10 cellular contexts compared by ENCODE assay signal in genomic region chr10:75612904-75613684, GRCh38.
DNase-seq lines count a peak whose midpoint lies in the region; ATAC-seq and TF ChIP-seq lines count a peak whose summit lies in the region.
"Had no signal": no experiment of that assay in that cellular context is flagged by ENCODE, and none has a peak within 500 bp of the region (broad histone marks: within the 10 kb centered on the region; RNA-seq: fewer than 3 reads in every experiment).

No MANE protein-coding gene starts in this region.

- H3K4me1 ChIP-seq in GM23338 (ENCODE audit: insufficient read depth) (peaks cover 33% of the 10 kb centered on the region), heart right ventricle (peaks cover 3 to 59% (median 14%) of the 10 kb centered on the region in 9 donors)

- H3K27me3 Mint-ChIP-seq in GM23338 (ENCODE audit: insufficient read depth, low read depth, poor library complexity) (peaks cover 6% of the 10 kb centered on the region), type B pancreatic cell (peaks cover 55% of the 10 kb centered on the region)

- H3K9me3 ChIP-seq in heart right ventricle = no peaks in the 10 kb centered on the region
- H3K9me3 ChIP-seq: vagina had no signal

- TF ChIP-seq CTCF in GM23338 (conservative IDR thresholded peaks at IDR 0.05; ENCODE audit: low read depth in 2 of 2) (no peak), heart right ventricle (IDR thresholded peaks at IDR 0.05) (no peak), type B pancreatic cell (conservative IDR thresholded peaks at IDR 0.05) (no peak)

- H3F3A ChIP-seq in GM23338 (replicated peaks; ENCODE audit: low read depth) = no peaks in the 10 kb centered on the region

- H3K4me1 Mint-ChIP-seq in GM23338 (peaks cover 25% of the 10 kb centered on the region), type B pancreatic cell (ENCODE audit: unreplicated experiment) (peaks cover 47% of the 10 kb centered on the region)

- intact Hi-C loops in heart right ventricle (cut with DNase I) = loop anchor here in 1 of 10 donors (10.0 kb wide), 1 partner anchor 208 kb away; the partner anchor contains the start of gene ZNF503

- ATAC-seq in GM23338 = no peak
- peak; percentile 38 to 87 (median 80) for ATAC-seq in heart right ventricle
- ATAC-seq: K562 had no signal

- H3K36me3 ChIP-seq in GM23338 (ENCODE audit: insufficient read depth) (no peaks in the 10 kb centered on the region), heart right ventricle (no peaks in the 10 kb centered on the region)
- H3K36me3 ChIP-seq: vagina had no signal

- DNase-seq in GM23338 (ENCODE audit: low spot score) (no peak), NOMO-1 treated with dmso at 0.1 percent for 144 hours (lab: John Stamatoyannopoulos, UW; ENCODE audit: unreplicated experiment) (peak; percentile 87), heart right ventricle (peak in 1 of 2 donors; percentile 9), type B pancreatic cell (ENCODE audit: extremely low spot score, unreplicated experiment) (no peak), COLO668 (lab: John Stamatoyannopoulos, UW; ENCODE audit: unreplicated experiment) (no peak), NCI-H1092 treated with DMSO at 0.1 percent for 48 hours (lab: John Stamatoyannopoulos, UW) (no peak)
- DNase-seq in activated CD4-positive, CD25-positive, alpha-beta regulatory T cell treated with anti-CD3 and anti-CD28 coated beads, Interleukin-2, amount 50 U/mL, for 72 hours = no peak

- no peak overlapping the region for H3K4me3 ChIP-seq in GM23338
- no peak overlapping the region for H3K4me3 ChIP-seq in heart right ventricle
- H3K4me3 ChIP-seq: K562, vagina had no signal

- H3K79me2 ChIP-seq in GM23338 (replicated peaks; ENCODE audit: insufficient read depth) = no peaks in the 10 kb centered on the region

- H4K20me1 ChIP-seq in GM23338 (replicated peaks; ENCODE audit: insufficient read depth) = no peaks in the 10 kb centered on the region; the same call in 1 of the 2 replicates

- H3K4me3 Mint-ChIP-seq in GM23338 = no peak overlapping the region
- H3K4me3 Mint-ChIP-seq in type B pancreatic cell = peak overlapping the region; percentile 53

- H3K27me3 ChIP-seq in GM23338 (ENCODE audit: insufficient read depth) = peaks cover 5% of the 10 kb centered on the region; the same call in 1 of the 2 replicates
- no peaks in the 10 kb centered on the region for H3K27me3 ChIP-seq in heart right ventricle
- H3K27me3 ChIP-seq: vagina had no signal

- 0 out of 2 replicates have a peak overlapping the region, but pooled peaks have one; percentile 48 for H3K4me2 ChIP-seq in GM23338

- H3K27ac ChIP-seq in GM23338 (ENCODE audit: low read depth) = no peak overlapping the region
- H3K27ac ChIP-seq in heart right ventricle = peak overlapping the region in 2 of 10 donors; percentile 17 to 88
- H3K27ac ChIP-seq: RWPE1, vagina had no signal

- H2AFZ ChIP-seq in GM23338 = no peak overlapping the region

- H3K9me2 ChIP-seq in GM23338 (ENCODE audit: insufficient read depth) = no peaks in the 10 kb centered on the region

- H3K36me3 Mint-ChIP-seq in GM23338 (ENCODE audit: low read depth) (no peaks in the 10 kb centered on the region), type B pancreatic cell (peaks cover 7% of the 10 kb centered on the region)

- WGBS in heart right ventricle, 2 donors = 33 to 35% methylated on average over 5 of the region's 5 CpGs

- H3K9me3 Mint-ChIP-seq in GM23338 (no peaks in the 10 kb centered on the region), type B pancreatic cell (no peaks in the 10 kb centered on the region)

- H3K27ac Mint-ChIP-seq in GM23338 = no peak overlapping the region
- H3K27ac Mint-ChIP-seq in type B pancreatic cell = no peak overlapping the region

TF ChIP-seq in GM23338, 12 proteins besides CTCF, POLR2A, EP300 and RAD21:
- TF ChIP-seq POLR2AphosphoS5 (IDR thresholded peaks at IDR 0.05; ENCODE audit: low read depth) (no peak), STAT1 (IDR thresholded peaks at IDR 0.05; ENCODE audit: unreplicated experiment) (no peak)
